Comparison of ENCODE assay signal across 12 cellular contexts in genomic region chr6:7173843-7174503, GRCh38.
DNase-seq lines count a peak whose midpoint lies in the region; ATAC-seq and TF ChIP-seq lines count a peak whose summit lies in the region.
"Had no signal": no experiment of that assay in that cellular context is flagged by ENCODE, and none has a peak within 500 bp of the region (broad histone marks: within the 10 kb centered on the region; RNA-seq: fewer than 3 reads in every experiment).

No MANE protein-coding gene starts in this region.

- TF ChIP-seq CTCF in H9 (conservative IDR thresholded peaks at IDR 0.05) (no peak), smooth muscle cell (IDR thresholded peaks at IDR 0.05; ENCODE audit: borderline replicate concordance, insufficient read depth, poor library complexity, severe bottlenecking) (no peak)

- no peak overlapping the region for H3K4me3 ChIP-seq in SK-N-MC
- H3K4me3 ChIP-seq in smooth muscle cell, result no peak overlapping the region
- no peak overlapping the region for H3K4me3 ChIP-seq in SJCRH30
- H3K4me3 ChIP-seq: coronary artery had no signal

- H3K27me3 ChIP-seq in H9 (ENCODE audit: insufficient read depth, low read length), result no peaks in the 10 kb centered on the region
- H3K27me3 ChIP-seq in smooth muscle cell (ENCODE audit: low read depth), result no peaks in the 10 kb centered on the region
- H3K27me3 ChIP-seq in SJCRH30, result no peaks in the 10 kb centered on the region

- H2BK15ac ChIP-seq in H9 (ENCODE audit: low read depth, low read length), result no peak overlapping the region

- no peak overlapping the region for H3K27ac ChIP-seq in H9 (ENCODE audit: insufficient read length, low read depth, low read length)
- peak overlapping the region; percentile 57 for H3K27ac ChIP-seq in SK-N-MC
- peak overlapping the region; percentile 44 for H3K27ac ChIP-seq in smooth muscle cell (ENCODE audit: low read depth)
- H3K27ac ChIP-seq in SJCRH30, result no peak overlapping the region

- H2BK20ac ChIP-seq in H9 (ENCODE audit: low read depth, low read length, poor library complexity, severe bottlenecking), result no peak overlapping the region

- H3K27me3 Mint-ChIP-seq in H9 (ENCODE audit: low read depth), result no peaks in the 10 kb centered on the region
- H3K27me3 Mint-ChIP-seq: CD4-positive, alpha-beta memory T cell had no signal

- no peak overlapping the region for H3K56ac ChIP-seq in H9 (ENCODE audit: insufficient read length, low read depth, low read length)

- H4K20me1 ChIP-seq in H9 (ENCODE audit: control insufficient read depth, insufficient read depth, insufficient read length) (no peaks in the 10 kb centered on the region), smooth muscle cell (ENCODE audit: low read depth) (peaks cover 99% of the 10 kb centered on the region)

- no peaks in the 10 kb centered on the region; the same call in 1 of the 2 replicates for H3K79me2 ChIP-seq in H9 (ENCODE audit: insufficient read depth, low read length)
- H3K79me2 ChIP-seq in smooth muscle cell (ENCODE audit: low read depth), result peaks cover 97% of the 10 kb centered on the region

- peak overlapping the region; percentile 64 to 81 (median 76); a peak in 6 of 7 replicates for H3K27ac Mint-ChIP-seq in H9

- peaks cover 3 to 7% (median 5%) of the 10 kb centered on the region in 3 experiments; a peak in 4 of 7 replicates for H3K36me3 Mint-ChIP-seq in H9 (ENCODE audit: insufficient read depth in 1 of 3, low read depth in 3 of 3)

- no peaks in the 10 kb centered on the region for H3K9me3 Mint-ChIP-seq in H9
- H3K9me3 Mint-ChIP-seq: CD4-positive, alpha-beta memory T cell had no signal

- no peak overlapping the region for H3T11ph ChIP-seq in H9 (ENCODE audit: low read length)

- no peak overlapping the region for H3K23ac ChIP-seq in H9 (ENCODE audit: insufficient read length, low read depth, low read length)

- H3K36me3 ChIP-seq in SK-N-MC (ENCODE audit: insufficient read depth, low read length) (peaks cover 20% of the 10 kb centered on the region), smooth muscle cell (ENCODE audit: low read depth) (no peaks in the 10 kb centered on the region), SJCRH30 (no peaks in the 10 kb centered on the region)

- ATAC-seq in GM21576 (IDR thresholded peaks at IDR 0.05; ENCODE audit: unreplicated experiment) (no peak), GM18505 (IDR thresholded peaks at IDR 0.05; ENCODE audit: unreplicated experiment) (no peak)
- ATAC-seq: stimulated activated naive CD8-positive, alpha-beta T cell treated with anti-CD3 and anti-CD28 coated beads, Interleukin-15, Interleukin-2, amounts not matched to agents 100 U/mL and 50 U/mL, for 24 hours had no signal

- no peak overlapping the region for H4K8ac ChIP-seq in H9 (replicated peaks; ENCODE audit: insufficient read length, low read depth, low read length)

- H3F3A ChIP-seq in smooth muscle cell (ENCODE audit: low read depth), result peaks cover 4% of the 10 kb centered on the region

- no peaks in the 10 kb centered on the region for H3K79me1 ChIP-seq in H9 (ENCODE audit: insufficient read depth, low read depth, low read length, poor library complexity, severe bottlenecking)

- no peak for TF ChIP-seq POLR2A in GM18505 (IDR thresholded peaks at IDR 0.05; ENCODE audit: borderline replicate concordance, extremely low read depth, insufficient read depth, insufficient read length)

- no peak overlapping the region for H3K4ac ChIP-seq in H9 (ENCODE audit: low read depth, low read length)

- no peak overlapping the region for H2BK5ac ChIP-seq in H9 (ENCODE audit: insufficient read length, low read length)

- no peak overlapping the region for H4K5ac ChIP-seq in H9 (ENCODE audit: insufficient read length, low read depth, low read length)

- no peak overlapping the region for H4K91ac ChIP-seq in H9 (ENCODE audit: insufficient read length, low read depth, low read length)

- DNase-seq in H9 (peak; percentile 70), SK-N-MC (ENCODE audit: low read depth, low spot score) (no peak), iPS-NIHi7 (ENCODE audit: extremely low spot score) (peak; percentile 79), smooth muscle cell (lab: John Stamatoyannopoulos, UW; ENCODE audit: unreplicated experiment) (no peak), SJCRH30 (no peak)
- DNase-seq: amniotic stem cell; CD4-positive, alpha-beta memory T cell; stimulated activated naive CD8-positive, alpha-beta T cell treated with anti-CD3 and anti-CD28 coated beads, Interleukin-15, Interleukin-2, amounts not matched to agents 100 U/mL and 50 U/mL, for 24 hours; SW 1271 had no signal

- no peaks in the 10 kb centered on the region for H3K23me2 ChIP-seq in H9 (ENCODE audit: insufficient read length, low read depth, low read length, poor library complexity, severe bottlenecking)

- H2AFZ ChIP-seq in H9 (ENCODE audit: low read length) (no peak overlapping the region), smooth muscle cell (ENCODE audit: low read depth) (no peak overlapping the region)

- H3K4me1 ChIP-seq in H9 (ENCODE audit: insufficient read depth, low read length) (peaks cover 16% of the 10 kb centered on the region), smooth muscle cell (ENCODE audit: low read depth) (peaks cover 11% of the 10 kb centered on the region), SJCRH30 (peaks cover 3% of the 10 kb centered on the region; the same call in 1 of the 2 replicates)

- H2BK12ac ChIP-seq in H9 (ENCODE audit: insufficient read length, low read depth, low read length), result no peak overlapping the region

- H3K9ac ChIP-seq in H9 (ENCODE audit: extremely low read depth, insufficient read length, low read length) (no peak overlapping the region), SK-N-MC (ENCODE audit: insufficient read length) (peak overlapping the region; percentile 19), smooth muscle cell (ENCODE audit: low read depth) (peak overlapping the region; percentile 38)

- H2BK120ac ChIP-seq in H9 (ENCODE audit: low read depth, low read length, poor library complexity, severe bottlenecking), result no peak overlapping the region

- H3K4me2 ChIP-seq in H9 (ENCODE audit: insufficient read depth, insufficient read length, low read length), result no peak overlapping the region
- peak overlapping the region; percentile 72 for H3K4me2 ChIP-seq in smooth muscle cell

- no CpG with 5 or more reads among the region's 9 CpGs for WGBS in H9 (ENCODE audit: extremely low coverage, insufficient read length, low lambda C conversion rate)
- 38% methylated on average over 9 of the region's 9 CpGs for WGBS in smooth muscle cell (ENCODE audit: low lambda C conversion rate)

- peaks cover 51% of the 10 kb centered on the region in 2 experiments for H3K4me1 Mint-ChIP-seq in H9

- peak overlapping the region; percentile 31 to 67 for H3K4me3 Mint-ChIP-seq in H9
- H3K4me3 Mint-ChIP-seq: CD4-positive, alpha-beta memory T cell had no signal

- H2AK5ac ChIP-seq in H9 (ENCODE audit: insufficient read length, low read length), result no peak overlapping the region

- no peak overlapping the region for H3K14ac ChIP-seq in H9 (ENCODE audit: insufficient read depth, low read length)

- H3K9me3 ChIP-seq in H9 (ENCODE audit: control insufficient read depth, low read depth, low read length), result no peaks in the 10 kb centered on the region
- H3K9me3 ChIP-seq in SK-N-MC (ENCODE audit: low read depth, low read length), result no peaks in the 10 kb centered on the region
- H3K9me3 ChIP-seq in smooth muscle cell (replicated peaks; ENCODE audit: low read depth), result no peaks in the 10 kb centered on the region
- no peaks in the 10 kb centered on the region for H3K9me3 ChIP-seq in SJCRH30 (replicated peaks)

- no peak overlapping the region for H3K18ac ChIP-seq in H9 (ENCODE audit: insufficient read length, low read depth, low read length)

Comparison
In these comparisons a context has a peak if more than half of its experiments do, and no peak if none do; other contexts are left out.
1. DNase-seq: peak in H9 (single experiment) and iPS-NIHi7 (single experiment); none in SK-N-MC (single experiment), smooth muscle cell (single experiment) and SJCRH30 (0 of 2).
2. H3K27ac ChIP-seq: peak in SK-N-MC (single experiment) and smooth muscle cell (single experiment); none in H9 (single experiment) and SJCRH30 (single experiment).